Comparison of ENCODE assay signal across 29 cellular contexts in the genomic region with DNA sequence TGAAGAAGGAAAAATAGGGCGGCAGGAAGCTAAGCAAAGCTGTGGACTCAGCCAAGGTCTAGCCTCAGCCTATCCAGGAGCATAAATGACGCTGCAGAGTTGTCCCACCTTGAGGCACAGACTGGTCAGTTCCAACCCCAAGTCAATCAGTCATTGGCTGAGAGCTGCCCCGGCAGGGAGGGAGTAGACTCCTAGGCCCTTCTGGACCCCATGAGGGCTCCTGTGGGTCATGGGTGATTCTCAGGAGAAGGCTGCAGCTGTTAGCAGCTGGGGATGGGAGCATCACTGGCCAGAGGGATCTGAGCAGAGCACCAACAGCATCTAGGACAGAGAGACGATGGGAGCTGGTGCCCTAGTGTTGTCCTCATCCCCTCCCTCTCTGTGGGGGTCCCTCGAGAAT. TPM values are rescaled to one million over a fixed set of nuclear protein-coding genes. Genes with fewer than 3 reads are reported as not detected.
"Had no signal": no experiment of that assay in that cellular context is flagged by ENCODE, and none has a peak within 500 bp of the region (broad histone marks: within the 10 kb centered on the region; RNA-seq: fewer than 3 reads in every experiment).

No MANE protein-coding gene starts in this region.

- H3K27ac Mint-ChIP-seq: dendritic cell treated with granulocyte-macrophage colony-stimulating factor and Interleukin-4, amounts not matched to agents 40 ng/mL and 50 ng/mL, for 4 days; naive thymus-derived CD4-positive, alpha-beta T cell; progenitor cell of endocrine pancreas; stimulated activated memory B cell treated with anti-CD40 and anti-IgM and Interleukin-4, amounts not matched to agents 10 μg/mL and 1 μg/mL and 100 μg/mL, for 72 hours; type B pancreatic cell had no signal

- DNase-seq: colonic mucosa; effector CD8-positive, alpha-beta T cell; esophagus squamous epithelium; foreskin melanocyte; glutamatergic neuron; heart right ventricle; hippocampal formation; left cardiac atrium; left lung; mesenchymal stem cell; midbrain; naive thymus-derived CD4-positive, alpha-beta T cell; pancreas; stimulated activated CD4-positive, alpha-beta T cell treated with anti-CD3 and anti-CD28 coated beads, Interleukin-2, amount 100 ng/mL, for 24 hours; stimulated activated CD4-positive, alpha-beta T cell treated with anti-CD3 and anti-CD28 coated beads, Interleukin-4, amount 100 ng/mL, for 24 hours; stimulated activated naive CD8-positive, alpha-beta T cell treated with anti-CD3 and anti-CD28 coated beads, Interleukin-15, Interleukin-2, amounts not matched to agents 100 U/mL and 50 U/mL, for 24 hours; substantia nigra; testis; tibial artery had no signal

- H3K9me3 Mint-ChIP-seq: dendritic cell treated with granulocyte-macrophage colony-stimulating factor and Interleukin-4, amounts not matched to agents 40 ng/mL and 50 ng/mL, for 4 days; stimulated activated memory B cell treated with anti-CD40 and anti-IgM and Interleukin-4, amounts not matched to agents 10 μg/mL and 1 μg/mL and 100 μg/mL, for 72 hours; type B pancreatic cell had no signal

- H3K27ac ChIP-seq: colonic mucosa, esophagus squamous epithelium, heart right ventricle, left lung, neutrophil, pancreas, testis, tibial artery had no signal

- H3K9me3 ChIP-seq: colonic mucosa, esophagus squamous epithelium, heart right ventricle, left lung, neutrophil, pancreas, testis, tibial artery had no signal

- H3K36me3 ChIP-seq: colonic mucosa, esophagus squamous epithelium, heart right ventricle, left lung, neutrophil, pancreas, tibial artery had no signal

- H3K4me1 ChIP-seq: colonic mucosa, esophagus squamous epithelium, left lung, pancreas, testis, tibial artery had no signal

- H3K4me3 Mint-ChIP-seq: dendritic cell treated with granulocyte-macrophage colony-stimulating factor and Interleukin-4, amounts not matched to agents 40 ng/mL and 50 ng/mL, for 4 days; naive thymus-derived CD4-positive, alpha-beta T cell; stimulated activated memory B cell treated with anti-CD40 and anti-IgM and Interleukin-4, amounts not matched to agents 10 μg/mL and 1 μg/mL and 100 μg/mL, for 72 hours; type B pancreatic cell had no signal

- H3K27me3 ChIP-seq: colonic mucosa, pancreas, testis had no signal

- H3K4me1 Mint-ChIP-seq: naive thymus-derived CD4-positive, alpha-beta T cell; stimulated activated memory B cell treated with anti-CD40 and anti-IgM and Interleukin-4, amounts not matched to agents 10 μg/mL and 1 μg/mL and 100 μg/mL, for 72 hours had no signal

- H3K36me3 Mint-ChIP-seq: naive thymus-derived CD4-positive, alpha-beta T cell; stimulated activated memory B cell treated with anti-CD40 and anti-IgM and Interleukin-4, amounts not matched to agents 10 μg/mL and 1 μg/mL and 100 μg/mL, for 72 hours; type B pancreatic cell had no signal

- H3K4me3 ChIP-seq: colonic mucosa, esophagus squamous epithelium, heart right ventricle, left lung, pancreas, testis, tibial artery had no signal

- ATAC-seq: heart right ventricle; left cardiac atrium; left lung; naive thymus-derived CD4-positive, alpha-beta T cell; pancreas; sciatic nerve; stimulated activated memory B cell treated with anti-CD40 and anti-IgM and Interleukin-4, amounts not matched to agents 10 μg/mL and 1 μg/mL and 100 μg/mL, for 72 hours; stimulated activated naive CD8-positive, alpha-beta T cell treated with anti-CD3 and anti-CD28 coated beads, Interleukin-15, Interleukin-2, amounts not matched to agents 100 U/mL and 50 U/mL, for 24 hours had no signal

RNA-seq across cellular contexts. Expression of gene ESRRB, which starts 51.8 kb away (rescaled TPM):
- total RNA-seq: endothelial cell of umbilical vein, esophagus squamous epithelium, kidney epithelial cell, lung microvascular endothelial cell, omental fat pad had no signal
